ENCODE assay signal across 27 cellular contexts in genomic region chr7:26489404-26489803, GRCh38.
"Had no signal": no experiment of that assay in that cellular context is flagged by ENCODE, and none has a peak within 500 bp of the region (broad histone marks: within the 10 kb centered on the region; RNA-seq: fewer than 3 reads in every experiment).

No MANE protein-coding gene starts in this region.

- H3K36me3 ChIP-seq: esophagus squamous epithelium, heart right ventricle, prostate gland, right atrium auricular region, stomach, thyroid gland, vagina had no signal

- H3K27ac ChIP-seq: esophagus squamous epithelium, heart right ventricle, prostate gland, right atrium auricular region, stomach, thyroid gland, vagina had no signal

- H3K4me1 Mint-ChIP-seq: memory B cell; naive B cell; stimulated activated effector memory CD8-positive, alpha-beta T cell treated with anti-CD3 and anti-CD28 coated beads, Interleukin-12 subunit alpha, Interleukin-12 subunit beta, amount 100 ng/mL, for 72 hours had no signal

- DNase-seq: cortex of kidney; effector memory CD8-positive, alpha-beta T cell; erythroblast; esophagus squamous epithelium; foreskin melanocyte; glutamatergic neuron; heart right ventricle; hippocampal formation; kidney glomerular epithelial cell; left colon; mucosa of descending colon; naive B cell; nephron progenitor cell; nucleus accumbens; stimulated activated CD4-positive, alpha-beta T cell treated with anti-CD3 and anti-CD28 coated beads, Interleukin-2, amount 100 ng/mL, for 24 hours; stimulated activated CD4-positive, alpha-beta T cell treated with anti-CD3 and anti-CD28 coated beads, Interleukin-4, amount 100 ng/mL, for 24 hours; stimulated activated naive CD4-positive, alpha-beta T cell treated with Interleukin-2 at 50 U/mL for 16 hours; stomach; trophoblast cell had no signal

- H3K27ac Mint-ChIP-seq: effector memory CD8-positive, alpha-beta T cell; memory B cell; stimulated activated effector memory CD8-positive, alpha-beta T cell treated with anti-CD3 and anti-CD28 coated beads, Interleukin-12 subunit alpha, Interleukin-12 subunit beta, amount 100 ng/mL, for 72 hours had no signal

- H3K36me3 Mint-ChIP-seq: memory B cell; naive B cell; stimulated activated effector memory CD8-positive, alpha-beta T cell treated with anti-CD3 and anti-CD28 coated beads, Interleukin-12 subunit alpha, Interleukin-12 subunit beta, amount 100 ng/mL, for 72 hours had no signal

- H3K4me3 Mint-ChIP-seq: effector memory CD8-positive, alpha-beta T cell; memory B cell; naive B cell; nephron progenitor cell; stimulated activated effector memory CD8-positive, alpha-beta T cell treated with anti-CD3 and anti-CD28 coated beads, Interleukin-12 subunit alpha, Interleukin-12 subunit beta, amount 100 ng/mL, for 72 hours had no signal

- ATAC-seq: effector memory CD8-positive, alpha-beta T cell; heart right ventricle; left colon; mucosa of descending colon; sciatic nerve; stimulated activated effector memory CD8-positive, alpha-beta T cell treated with anti-CD3 and anti-CD28 coated beads, Interleukin-12 subunit alpha, Interleukin-12 subunit beta, amount 100 ng/mL, for 72 hours had no signal

- H3K4me3 ChIP-seq: esophagus squamous epithelium, heart right ventricle, lung, mucosa of descending colon, prostate gland, right atrium auricular region, stomach, thyroid gland, vagina had no signal

- H3K27me3 ChIP-seq: right atrium auricular region, stomach, thyroid gland, vagina had no signal

- H3K9me3 Mint-ChIP-seq: effector memory CD8-positive, alpha-beta T cell; memory B cell; naive B cell; stimulated activated effector memory CD8-positive, alpha-beta T cell treated with anti-CD3 and anti-CD28 coated beads, Interleukin-12 subunit alpha, Interleukin-12 subunit beta, amount 100 ng/mL, for 72 hours had no signal

- H3K9me3 ChIP-seq: esophagus squamous epithelium, heart right ventricle, mucosa of descending colon, prostate gland, right atrium auricular region, stomach, thyroid gland, vagina had no signal

- H3K4me1 ChIP-seq: heart right ventricle, prostate gland, right atrium auricular region, thyroid gland had no signal
